Comparison of ENCODE assay signal across 11 cellular contexts in genomic region chr6:138402833-138403187, GRCh38. TPM values are rescaled to one million over a fixed set of nuclear protein-coding genes. Genes with fewer than 3 reads are reported as not detected.
A peak's percentile ranks its signal among the peaks of the same experiment; 100 is the strongest.
DNase-seq lines count a peak whose midpoint lies in the region; ATAC-seq and TF ChIP-seq lines count a peak whose summit lies in the region.
"Had no signal": no experiment of that assay in that cellular context is flagged by ENCODE, and none has a peak within 500 bp of the region (broad histone marks: within the 10 kb centered on the region; RNA-seq: fewer than 3 reads in every experiment).

No MANE protein-coding gene starts in this region.

- H3K4me3 ChIP-seq in DND-41 (ENCODE audit: low read depth in 1 of 2, low read length in 2 of 2) (peak overlapping the region in 1 of 2 experiments; percentile 88; a peak in 2 of 4 replicates), PC-9 (no peak overlapping the region), epithelial cell of proximal tubule (ENCODE audit: low read depth, low read length) (peak overlapping the region; percentile 96), sigmoid colon (peak overlapping the region in 3 of 4 donors; percentile 73 to 95 (median 79))

- TF ChIP-seq CTCF in DND-41 (IDR thresholded peaks at IDR 0.05; ENCODE audit: borderline replicate concordance, extremely low read depth, low read length, poor library complexity, severe bottlenecking) (no peak), PC-9 (conservative IDR thresholded peaks at IDR 0.05) (no peak), epithelial cell of proximal tubule (conservative IDR thresholded peaks at IDR 0.05; ENCODE audit: low read depth, low read length) (no peak), sigmoid colon (IDR thresholded peaks at IDR 0.05) (no peak)

- TF ChIP-seq POLR2A in sigmoid colon (IDR thresholded peaks at IDR 0.05) = no peak

- H3K4me1 ChIP-seq in DND-41 (ENCODE audit: insufficient read depth, low read length) (peaks cover 16% of the 10 kb centered on the region), PC-9 (replicated peaks; ENCODE audit: insufficient read depth) (peaks cover 22% of the 10 kb centered on the region), sigmoid colon (peaks cover 0 to 15% (median 11%) of the 10 kb centered on the region in 4 donors)

- no peaks in the 10 kb centered on the region for H4K20me1 ChIP-seq in DND-41 (ENCODE audit: insufficient read depth, low read length)
- no peaks in the 10 kb centered on the region for H4K20me1 ChIP-seq in PC-9 (ENCODE audit: insufficient read depth)

- no peak for ATAC-seq in DND-41 (ENCODE audit: insufficient read depth, low read depth)
- ATAC-seq in HG03135 (IDR thresholded peaks at IDR 0.05; ENCODE audit: unreplicated experiment) = no peak
- ATAC-seq in GM19351 (IDR thresholded peaks at IDR 0.05; ENCODE audit: unreplicated experiment) = no peak
- ATAC-seq in HG02678 (IDR thresholded peaks at IDR 0.05; ENCODE audit: unreplicated experiment) = no peak

- no peak overlapping the region for H3K9ac ChIP-seq in DND-41 (ENCODE audit: low read depth, low read length)

- DNase-seq in DND-41 (no peak), PC-9 (no peak), epithelial cell of proximal tubule (ENCODE audit: low read depth) (no peak), sigmoid colon (no peak), retina (no peak)
- DNase-seq: SHP77 had no signal

- H2AFZ ChIP-seq in DND-41 (ENCODE audit: low read depth, low read length) (peak overlapping the region; percentile 96; the same call in 1 of the 2 replicates), PC-9 (peak overlapping the region; percentile 88; the same call in 1 of the 2 replicates)

- peak overlapping the region; percentile 99 for H3K4me2 ChIP-seq in DND-41 (ENCODE audit: insufficient read depth, low read length)
- H3K4me2 ChIP-seq in PC-9 = peak overlapping the region; percentile 92

- 88 to 93% methylated on average over 8 of the region's 8 CpGs for WGBS in sigmoid colon, 2 donors

- H3K9me2 ChIP-seq in PC-9 (ENCODE audit: insufficient read depth) = no peaks in the 10 kb centered on the region

- no peaks in the 10 kb centered on the region for H3K36me3 ChIP-seq in DND-41 (ENCODE audit: insufficient read depth, low read length)
- H3K36me3 ChIP-seq in PC-9 (ENCODE audit: low read depth) = peaks cover 25% of the 10 kb centered on the region
- peaks cover 0 to 22% (median 9%) of the 10 kb centered on the region in 4 donors for H3K36me3 ChIP-seq in sigmoid colon

- intact Hi-C loops in PC-9 (cut with micrococcal nuclease; ENCODE audit: unreplicated experiment) (loop anchor here (5.0 kb wide), 1 partner anchor 241 kb away; the partner anchor contains the start of gene ARFGEF3), sigmoid colon (cut with DNase I) (loop anchor here (5.0 to 10.0 kb wide), 4 partner anchors 369 to 582 kb away; partner anchors contain the start of genes CCDC28A, REPS1 and TNFAIP3)

- no peak overlapping the region for H3K27ac ChIP-seq in DND-41 (ENCODE audit: low read length)
- no peak overlapping the region for H3K27ac ChIP-seq in PC-9
- peak overlapping the region; percentile 90 to 94 (median 92) for H3K27ac ChIP-seq in sigmoid colon

- H3K9me3 ChIP-seq in DND-41 (ENCODE audit: insufficient read depth, low read length, severe bottlenecking) = no peaks in the 10 kb centered on the region
- no peaks in the 10 kb centered on the region for H3K9me3 ChIP-seq in PC-9 (ENCODE audit: insufficient read depth, low read depth)
- H3K9me3 ChIP-seq in sigmoid colon = no peaks in the 10 kb centered on the region

- H3K79me2 ChIP-seq in DND-41 (ENCODE audit: insufficient read depth, low read length) (no peaks in the 10 kb centered on the region), PC-9 (ENCODE audit: low read depth) (peaks cover 26% of the 10 kb centered on the region)

- POLR2A ChIA-PET in PC-9 (lab: Charles Lee; ENCODE audit: unreplicated experiment) = interaction anchor here (0.6 kb wide), 1 partner anchor 198 kb away, joined by 10 read pairs; no protein-coding TSS in a partner anchor

- H3K27me3 ChIP-seq in DND-41 (ENCODE audit: insufficient read depth, low read length, poor library complexity) = peaks cover 20% of the 10 kb centered on the region
- no peaks in the 10 kb centered on the region for H3K27me3 ChIP-seq in PC-9 (ENCODE audit: insufficient read depth, low read depth)
- no peaks in the 10 kb centered on the region for H3K27me3 ChIP-seq in sigmoid colon

- CTCF ChIA-PET in PC-9 (lab: Charles Lee) = interaction anchor here (0.5 kb wide), 1 partner anchor 30 kb away, joined by 6 read pairs; no protein-coding TSS in a partner anchor

- no peak for TF ChIP-seq EP300 in sigmoid colon (IDR thresholded peaks at IDR 0.05)

- BruUV-seq in PC-9 (replicated peaks; lab: Mats Ljungman, UMichigan) = no TSS peak

- H3F3A ChIP-seq in PC-9 (ENCODE audit: insufficient read depth, low read depth) = no peaks in the 10 kb centered on the region

RNA-seq across cellular contexts. Expression of gene HEBP2, which starts 1.2 kb away (rescaled TPM):
- total RNA-seq in PC-9 (2021) = 41.0 and 55.0 TPM in 2 replicates
- 83.9 and 102 TPM in 2 replicates for total RNA-seq in epithelial cell of proximal tubule
- total RNA-seq in sigmoid colon = 10 to 100 TPM; 46.3 to 75.3 (median 65.5) TPM
- polyA plus RNA-seq in sigmoid colon = 10 to 100 TPM; 16.6 to 21.0 (median 19.4) TPM

RNA-seq across cellular contexts. Expression of gene SMIM28, which starts 25.1 kb away (rescaled TPM):
- total RNA-seq in PC-9 (2021) (not detected in 2 replicates), epithelial cell of proximal tubule (not detected in 2 replicates), sigmoid colon (1 to 10 TPM in 3 of 4 donors, under 1 TPM in 1; 0.66 to 5.3 (median 3.8) TPM)
- polyA plus RNA-seq in sigmoid colon = 1 to 10 TPM in 1 of 3 donors, not detected in 2; 5.0 TPM
- total RNA-seq: glomerular endothelial cell, M059J had no signal

Comparison
In these comparisons a context has a peak if more than half of its experiments do, and no peak if none do; other contexts are left out.
1. H3K27ac ChIP-seq: peak in sigmoid colon (4 of 4); none in DND-41 (single experiment) and PC-9 (single experiment).